12 cellular contexts compared by ENCODE assay signal in genomic region chr3:56970401-56971002, GRCh38.
A peak's percentile ranks its signal among the peaks of the same experiment; 100 is the strongest.
DNase-seq lines count a peak whose midpoint lies in the region; ATAC-seq, FAIRE-seq and TF ChIP-seq lines count a peak whose summit lies in the region.
"Had no signal": no experiment of that assay in that cellular context is flagged by ENCODE, and none has a peak within 500 bp of the region (broad histone marks: within the 10 kb centered on the region; RNA-seq: fewer than 3 reads in every experiment).

No MANE protein-coding gene starts in this region.

- WGBS in testis, 2 donors: 41 to 44% methylated on average over 9 of the region's 9 CpGs
- 60 to 78% (median 76%) methylated on average over 9 of the region's 9 CpGs for WGBS in small intestine, 3 donors

- no peak for FAIRE-seq in small intestine (lab: Jason Lieb, UNC)

- H3K4me3 Mint-ChIP-seq in activated naive CD8-positive, alpha-beta T cell treated with anti-CD3 and anti-CD28 coated beads, Interleukin-2, amount 50 U/mL, for 24 hours: no peak overlapping the region
- no peak overlapping the region for H3K4me3 Mint-ChIP-seq in activated naive CD8-positive, alpha-beta T cell treated with anti-CD3 and anti-CD28 coated beads for 36 hours
- no peak overlapping the region for H3K4me3 Mint-ChIP-seq in glutamatergic neuron (ENCODE audit: unreplicated experiment)
- H3K4me3 Mint-ChIP-seq: activated T-cell treated with anti-CD3 and anti-CD28 coated beads, Interleukin-2, amount 50 U/mL, for 72 hours had no signal

- H3K4me1 Mint-ChIP-seq in activated naive CD8-positive, alpha-beta T cell treated with anti-CD3 and anti-CD28 coated beads, Interleukin-2, amount 50 U/mL, for 24 hours: peaks cover 10% of the 10 kb centered on the region
- H3K4me1 Mint-ChIP-seq in activated naive CD8-positive, alpha-beta T cell treated with anti-CD3 and anti-CD28 coated beads for 36 hours: peaks cover 6% of the 10 kb centered on the region
- peaks cover 12% of the 10 kb centered on the region for H3K4me1 Mint-ChIP-seq in glutamatergic neuron (ENCODE audit: low read depth, unreplicated experiment)

- no peaks in the 10 kb centered on the region for H3K36me3 ChIP-seq in testis (ENCODE audit: low read depth, missing control alignments)
- H3K36me3 ChIP-seq in small intestine (ENCODE audit: control insufficient read depth in 2 of 2, insufficient read depth in 2 of 2, low read length in 2 of 2): no peaks in the 10 kb centered on the region
- H3K36me3 ChIP-seq: upper lobe of left lung had no signal

- no peaks in the 10 kb centered on the region for H3K9me3 ChIP-seq in testis
- no peaks in the 10 kb centered on the region for H3K9me3 ChIP-seq in small intestine (ENCODE audit: control insufficient read depth, low read depth)
- H3K9me3 ChIP-seq: upper lobe of left lung had no signal

- intact Hi-C loops in testis (cut with DNase I; ENCODE audit: low total_unique reads): no loop called here

- H3K4me3 ChIP-seq in testis (no peak overlapping the region), small intestine (ENCODE audit: low read depth in 1 of 2, low read length in 2 of 2) (no peak overlapping the region)
- H3K4me3 ChIP-seq: upper lobe of left lung had no signal

- no peak for DNase-seq in activated naive CD8-positive, alpha-beta T cell treated with anti-CD3 and anti-CD28 coated beads, Interleukin-2, amount 50 U/mL, for 24 hours
- DNase-seq in activated naive CD8-positive, alpha-beta T cell treated with anti-CD3 and anti-CD28 coated beads for 36 hours: no peak
- DNase-seq in NOMO-1 (lab: John Stamatoyannopoulos, UW; ENCODE audit: unreplicated experiment in 2 of 2) (peak; percentile 44 to 63), glutamatergic neuron (no peak), testis (peak; percentile 59), small intestine (no peak), NCI-H187 treated with DMSO at 0.1 percent for 48 hours (lab: John Stamatoyannopoulos, UW) (no peak), DMS53 (lab: John Stamatoyannopoulos, UW) (no peak)
- DNase-seq: activated T-cell treated with anti-CD3 and anti-CD28 coated beads, Interleukin-2, amount 50 U/mL, for 72 hours; NCI-H774; upper lobe of left lung had no signal

- peak overlapping the region; percentile 1 to 47 for H3K27ac ChIP-seq in testis
- H3K27ac ChIP-seq in small intestine (ENCODE audit: low read depth in 1 of 2, low read length in 1 of 2): no peak overlapping the region
- H3K27ac ChIP-seq: upper lobe of left lung had no signal

- TF ChIP-seq CTCF in glutamatergic neuron (IDR thresholded peaks at IDR 0.05; ENCODE audit: partially characterized antibody, unreplicated experiment): no peak
- TF ChIP-seq CTCF in testis (IDR thresholded peaks at IDR 0.05): no peak

- H3K27ac Mint-ChIP-seq in activated naive CD8-positive, alpha-beta T cell treated with anti-CD3 and anti-CD28 coated beads, Interleukin-2, amount 50 U/mL, for 24 hours: no peak overlapping the region
- H3K27ac Mint-ChIP-seq in activated naive CD8-positive, alpha-beta T cell treated with anti-CD3 and anti-CD28 coated beads for 36 hours: no peak overlapping the region
- H3K27ac Mint-ChIP-seq in glutamatergic neuron (ENCODE audit: unreplicated experiment): peak overlapping the region; percentile 72
- H3K27ac Mint-ChIP-seq: activated T-cell treated with anti-CD3 and anti-CD28 coated beads, Interleukin-2, amount 50 U/mL, for 72 hours had no signal

- H3K4me1 ChIP-seq in testis (peaks cover 33% of the 10 kb centered on the region), small intestine (ENCODE audit: control insufficient read depth in 2 of 2, insufficient read depth in 1 of 2, low read depth in 1 of 2, low read length in 1 of 2) (no peaks in the 10 kb centered on the region)
- H3K4me1 ChIP-seq: upper lobe of left lung had no signal

- H3K27me3 ChIP-seq in testis: no peaks in the 10 kb centered on the region
- H3K27me3 ChIP-seq in small intestine (ENCODE audit: control insufficient read depth in 2 of 2, insufficient read depth in 2 of 2, low read length in 2 of 2): no peaks in the 10 kb centered on the region
- H3K27me3 ChIP-seq: upper lobe of left lung had no signal

- no peaks in the 10 kb centered on the region for H3K27me3 Mint-ChIP-seq in activated naive CD8-positive, alpha-beta T cell treated with anti-CD3 and anti-CD28 coated beads, Interleukin-2, amount 50 U/mL, for 24 hours
- H3K27me3 Mint-ChIP-seq in activated naive CD8-positive, alpha-beta T cell treated with anti-CD3 and anti-CD28 coated beads for 36 hours: no peaks in the 10 kb centered on the region
- peaks cover 3% of the 10 kb centered on the region for H3K27me3 Mint-ChIP-seq in glutamatergic neuron (ENCODE audit: unreplicated experiment)
- H3K27me3 Mint-ChIP-seq: progenitor cell of endocrine pancreas had no signal

- H3K9me3 Mint-ChIP-seq in activated naive CD8-positive, alpha-beta T cell treated with anti-CD3 and anti-CD28 coated beads, Interleukin-2, amount 50 U/mL, for 24 hours: no peaks in the 10 kb centered on the region
- H3K9me3 Mint-ChIP-seq in activated naive CD8-positive, alpha-beta T cell treated with anti-CD3 and anti-CD28 coated beads for 36 hours: no peaks in the 10 kb centered on the region
- H3K9me3 Mint-ChIP-seq in glutamatergic neuron (ENCODE audit: unreplicated experiment): peaks cover 3% of the 10 kb centered on the region
- H3K9me3 Mint-ChIP-seq: activated T-cell treated with anti-CD3 and anti-CD28 coated beads, Interleukin-2, amount 50 U/mL, for 72 hours had no signal

- peak; percentile 36 for ATAC-seq in activated naive CD8-positive, alpha-beta T cell treated with anti-CD3 and anti-CD28 coated beads, Interleukin-2, amount 50 U/mL, for 24 hours

- no peaks in the 10 kb centered on the region for H3K36me3 Mint-ChIP-seq in activated naive CD8-positive, alpha-beta T cell treated with anti-CD3 and anti-CD28 coated beads, Interleukin-2, amount 50 U/mL, for 24 hours (ENCODE audit: low read depth)
- no peaks in the 10 kb centered on the region for H3K36me3 Mint-ChIP-seq in activated naive CD8-positive, alpha-beta T cell treated with anti-CD3 and anti-CD28 coated beads for 36 hours
- H3K36me3 Mint-ChIP-seq in glutamatergic neuron (ENCODE audit: unreplicated experiment): no peaks in the 10 kb centered on the region

- no peak for TF ChIP-seq POLR2A in testis (IDR thresholded peaks at IDR 0.05)

Comparison
In these comparisons a context has a peak if more than half of its experiments do, and no peak if none do; other contexts are left out.
1. DNase-seq: peak in NOMO-1 (2 of 2) and testis (single experiment); none in activated naive CD8-positive, alpha-beta T cell treated with anti-CD3 and anti-CD28 coated beads, Interleukin-2, amount 50 U/mL, for 24 hours (single experiment), activated naive CD8-positive, alpha-beta T cell treated with anti-CD3 and anti-CD28 coated beads for 36 hours (single experiment), glutamatergic neuron (single experiment), small intestine (single experiment), NCI-H187 treated with DMSO at 0.1 percent for 48 hours (single experiment) and DMS53 (single experiment).
2. H3K27ac ChIP-seq: peak in testis (2 of 2); none in small intestine (0 of 2).